1 cellular context compared by ENCODE assay signal in genomic region chr14:102560436-102561261, GRCh38.
TF ChIP-seq lines count a peak whose summit lies in the region.

No MANE protein-coding gene starts in this region.

TF ChIP-seq in H1, 55 proteins besides CTCF, POLR2A, EP300 and RAD21:
- no peak for TF ChIP-seq GTF2F1 (IDR thresholded peaks at IDR 0.05; ENCODE audit: borderline replicate concordance, low read depth, low read length)
- TF ChIP-seq SRF (IDR thresholded peaks at IDR 0.05; ENCODE audit: low read depth, low read length): no peak
- TF ChIP-seq TCF12 (IDR thresholded peaks at IDR 0.05; ENCODE audit: low read depth, low read length): no peak
- TF ChIP-seq POU5F1 (IDR thresholded peaks at IDR 0.05; ENCODE audit: low read depth, low read length): no peak
- TF ChIP-seq RFX5 (IDR thresholded peaks at IDR 0.05; ENCODE audit: borderline replicate concordance, low read depth, low read length): no peak
